ENCODE assay signal across 8 cellular contexts in genomic region chr2:112031473-112031872, GRCh38. TPM values are rescaled to one million over a fixed set of nuclear protein-coding genes. Genes with fewer than 3 reads are reported as not detected.
DNase-seq lines count a peak whose midpoint lies in the region; ATAC-seq and TF ChIP-seq lines count a peak whose summit lies in the region.

No MANE protein-coding gene starts in this region.

- in situ Hi-C loops in astrocyte of the spinal cord (cut with HindIII; ENCODE audit: low sequenced_read_pairs), result no loop called here

- TF ChIP-seq CTCF in astrocyte of the spinal cord (IDR thresholded peaks at IDR 0.05; ENCODE audit: low read depth, low read length) (no peak), right atrium auricular region (IDR thresholded peaks at IDR 0.05) (no peak)

- H3K36me3 ChIP-seq in HUES6 (ENCODE audit: control insufficient read depth, insufficient read depth, low read length) (no peaks in the 10 kb centered on the region), right atrium auricular region (no peaks in the 10 kb centered on the region)

- H3K27ac ChIP-seq in HUES6 (ENCODE audit: low read depth, low read length) (peak overlapping the region; percentile 54), right atrium auricular region (peak overlapping the region; percentile 14 to 50)

- ATAC-seq in HG02610 (IDR thresholded peaks at IDR 0.05; ENCODE audit: unreplicated experiment) (no peak), HG02588 (IDR thresholded peaks at IDR 0.05; ENCODE audit: unreplicated experiment) (no peak), HG03432 (IDR thresholded peaks at IDR 0.05; ENCODE audit: unreplicated experiment) (no peak)

- DNase-seq in astrocyte of the spinal cord (ENCODE audit: low read depth, low spot score) (peak; percentile 30), right atrium auricular region (ENCODE audit: low spot score) (no peak), retina (peak; percentile 15)
- DNase-seq in stimulated activated CD8-positive, alpha-beta memory T cell treated with anti-CD3 and anti-CD28 coated beads, Interleukin-4, amount 100 ng/mL, for 48 hours, result no peak

- H3K4me1 ChIP-seq in HUES6 (ENCODE audit: control insufficient read depth, insufficient read depth, low read length) (peaks cover 14% of the 10 kb centered on the region), right atrium auricular region (peaks cover 0 to 18% of the 10 kb centered on the region in 2 donors)

- H3K9me3 ChIP-seq in HUES6 (ENCODE audit: control insufficient read depth, insufficient read depth, low read depth, low read length), result no peaks in the 10 kb centered on the region; the same call in 1 of the 2 replicates
- no peaks in the 10 kb centered on the region for H3K9me3 ChIP-seq in right atrium auricular region

- no peak overlapping the region for H3K4me3 ChIP-seq in HUES6 (ENCODE audit: low read depth, low read length)
- H3K4me3 ChIP-seq in astrocyte of the spinal cord (ENCODE audit: low read depth, low read length), result no peak overlapping the region
- no peak overlapping the region for H3K4me3 ChIP-seq in right atrium auricular region

- H3K9ac ChIP-seq in HUES6 (ENCODE audit: low read length), result no peak overlapping the region

- H3K27me3 ChIP-seq in HUES6 (ENCODE audit: control insufficient read depth, insufficient read depth, low read length), result no peaks in the 10 kb centered on the region
- H3K27me3 ChIP-seq in right atrium auricular region, result no peaks in the 10 kb centered on the region

RNA-seq across cellular contexts. Expression of gene TMEM87B, which starts 23.6 kb away (rescaled TPM):
- 1 to 10 TPM; 7.7 to 8.8 TPM for total RNA-seq in right atrium auricular region

Comparison
In these comparisons a context has a peak if more than half of its experiments do, and no peak if none do; other contexts are left out.
1. DNase-seq: peak in astrocyte of the spinal cord (single experiment) and retina (single experiment); none in right atrium auricular region (single experiment) and stimulated activated CD8-positive, alpha-beta memory T cell treated with anti-CD3 and anti-CD28 coated beads, Interleukin-4, amount 100 ng/mL, for 48 hours (single experiment).